In the genomic region with DNA sequence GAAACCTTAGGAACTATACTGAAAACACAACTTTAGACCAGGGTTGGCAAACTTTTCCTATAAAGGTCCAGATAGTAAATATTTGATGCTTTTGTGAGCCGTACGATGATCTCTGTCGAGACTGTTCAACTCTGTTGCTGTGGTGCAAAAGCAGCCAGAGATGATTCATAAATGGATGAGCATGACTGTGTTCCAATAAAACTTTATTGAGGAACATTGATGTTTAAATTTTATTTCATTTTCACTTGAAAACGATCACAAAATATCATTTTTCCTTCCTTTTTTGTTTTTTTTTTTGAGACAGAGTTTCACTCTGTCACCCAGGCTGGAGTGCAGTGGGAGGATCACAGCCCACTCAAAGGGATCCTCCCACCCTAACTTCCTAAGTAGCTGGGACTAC, we compare ENCODE assay signal across 24 cellular contexts.
"Had no signal": no experiment of that assay in that cellular context is flagged by ENCODE, and none has a peak within 500 bp of the region (broad histone marks: within the 10 kb centered on the region; RNA-seq: fewer than 3 reads in every experiment).

No MANE protein-coding gene starts in this region.

- H3K4me2 ChIP-seq: PC-9, SK-N-SH had no signal

- H3K27ac ChIP-seq: PC-9, SJSA1 had no signal

- H3K9ac ChIP-seq: SK-N-SH had no signal

- H2AFZ ChIP-seq: PC-9 had no signal

- H3K9me3 ChIP-seq: MG63, SK-N-SH had no signal

- H3K27me3 ChIP-seq: MG63 had no signal

- H3K36me3 ChIP-seq: MG63, SJSA1 had no signal

- H3K4me1 ChIP-seq: SJSA1 had no signal

- FAIRE-seq: RCC 7860 had no signal

- H3K4me3 ChIP-seq: MG63, PC-9, SJSA1 had no signal

- ATAC-seq: T-cell had no signal

- DNase-seq: Karpas-422; KBM-7; NCI-H1092; NCI-H1105 treated with DMSO at 0.1 percent for 48 hours; NCI-H1417 treated with DMSO at 0.1 percent for 48 hours; NCI-H146; NCI-H1694 treated with DMSO at 0.1 percent for 48 hours; NCI-H1930; NCI-H2081; NCI-H2107; NCI-H2227 treated with DMSO at 0.1 percent for 48 hours; NCI-H524; NCI-H69; NCI-H774; NK-92 treated with Interleukin-12 subunit alpha and Interleukin-12 subunit beta, amount 100 ng/mL, for 24 hours; Right ventricle myocardium superior; SIG-M5; SK-N-SH; SW 1271; T-cell had no signal

- H3K9me2 ChIP-seq: SK-N-SH had no signal
